In the genomic region with DNA sequence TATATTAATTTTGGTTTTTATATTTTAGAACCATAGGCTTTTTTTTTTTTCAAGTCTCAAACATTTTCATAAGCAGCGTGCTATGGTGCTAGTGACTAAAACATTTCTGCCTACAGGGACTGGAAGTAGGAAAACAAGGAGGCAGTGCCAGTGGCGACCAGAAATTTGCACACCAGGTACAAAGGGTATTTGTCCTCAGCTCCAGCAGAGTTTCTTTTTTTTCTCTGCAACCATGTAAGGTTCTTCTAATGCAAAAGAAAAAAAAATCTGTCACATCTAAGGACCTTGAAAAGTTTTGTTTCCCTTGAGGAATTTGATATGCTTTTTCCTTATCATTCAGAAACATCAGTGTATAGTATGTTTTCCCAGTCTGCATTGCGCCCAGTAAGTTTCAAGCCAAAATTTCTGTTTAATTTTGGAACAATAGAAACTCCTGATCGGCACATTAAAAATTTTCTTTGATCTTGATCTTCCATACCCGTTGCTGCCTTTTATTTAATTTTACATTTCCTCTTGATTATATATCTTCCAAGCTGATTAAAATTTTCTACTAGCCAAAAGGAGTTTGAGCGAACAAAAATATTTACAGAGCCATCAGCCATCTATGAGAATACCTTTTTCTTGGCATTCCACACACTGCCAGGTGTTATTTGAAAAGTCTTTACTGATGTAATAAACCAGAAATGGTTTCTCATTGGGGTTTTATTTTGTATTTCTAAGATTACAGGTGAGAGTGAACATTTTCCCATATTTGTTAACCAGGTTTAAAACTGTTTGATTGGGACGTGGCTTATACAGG, we compare ENCODE assay signal across 8 cellular contexts. TPM values are rescaled to one million over a fixed set of nuclear protein-coding genes. Genes with fewer than 3 reads are reported as not detected.
A peak's percentile ranks its signal among the peaks of the same experiment; 100 is the strongest.
DNase-seq lines count a peak whose midpoint lies in the region; ATAC-seq and TF ChIP-seq lines count a peak whose summit lies in the region.

No MANE protein-coding gene starts in this region.

- 64 to 69% methylated on average over 7 of the region's 7 CpGs for WGBS in thyroid gland, 2 donors

- peak overlapping the region; percentile 93 for H3K4me3 Mint-ChIP-seq in activated T-cell treated with anti-CD3 and anti-CD28 coated beads, Interleukin-2, amount 50 U/mL, for 4 hours

- intact Hi-C loops in left lung (cut with DNase I): no loop called here
- intact Hi-C loops in thyroid gland (cut with DNase I): loop anchor here (10.0 kb wide), 1 partner anchor 425 kb away; a partner anchor contains a TSS

- H3K4me3 ChIP-seq in left lung (peak overlapping the region; percentile 76 to 99), thyroid gland (replicated peaks in 1 of 3) (peak overlapping the region in 2 of 3 donors; percentile 38 to 98)

- H3K9me3 Mint-ChIP-seq in activated T-cell treated with anti-CD3 and anti-CD28 coated beads, Interleukin-2, amount 50 U/mL, for 4 hours: peaks cover 3% of the 10 kb centered on the region
- no peaks in the 10 kb centered on the region for H3K9me3 Mint-ChIP-seq in activated naive CD4-positive, alpha-beta T cell treated with anti-CD3 and anti-CD28 coated beads, Interleukin-2, amount 50 U/mL, for 72 hours

- TF ChIP-seq CTCF in left lung (IDR thresholded peaks at IDR 0.05) (no peak), thyroid gland (IDR thresholded peaks at IDR 0.05) (no peak)

- H3K9me3 ChIP-seq in left lung (no peaks in the 10 kb centered on the region), thyroid gland (no peaks in the 10 kb centered on the region)

- H3K4me1 ChIP-seq in left lung (peaks cover 9 to 37% of the 10 kb centered on the region in 2 donors), thyroid gland (peaks cover 16% of the 10 kb centered on the region in 2 donors)

- H3K27me3 ChIP-seq in left lung (no peaks in the 10 kb centered on the region), thyroid gland (no peaks in the 10 kb centered on the region)

- H3K4me1 Mint-ChIP-seq in activated T-cell treated with anti-CD3 and anti-CD28 coated beads, Interleukin-2, amount 50 U/mL, for 4 hours (ENCODE audit: low read depth): peaks cover 39% of the 10 kb centered on the region

- DNase-seq in activated T-cell treated with anti-CD3 and anti-CD28 coated beads, Interleukin-2, amount 50 U/mL, for 4 hours: no peak
- DNase-seq in activated T-cell treated with anti-CD3 and anti-CD28 coated beads for 4 hours (no peak), left lung (no peak), thyroid gland (no peak), amniotic stem cell (lab: John Stamatoyannopoulos, UW) (no peak), activated gamma-delta T cell treated with Interleukin-2 at 50 U/mL for 16 hours (no peak)
- no peak for DNase-seq in activated naive CD4-positive, alpha-beta T cell treated with anti-CD3 and anti-CD28 coated beads, Interleukin-2, amount 50 U/mL, for 72 hours (ENCODE audit: low spot score in 2 of 2)

- H3K36me3 Mint-ChIP-seq in activated T-cell treated with anti-CD3 and anti-CD28 coated beads, Interleukin-2, amount 50 U/mL, for 4 hours (ENCODE audit: insufficient read depth): peaks cover 5% of the 10 kb centered on the region
- no peaks in the 10 kb centered on the region for H3K36me3 Mint-ChIP-seq in activated naive CD4-positive, alpha-beta T cell treated with anti-CD3 and anti-CD28 coated beads, Interleukin-2, amount 50 U/mL, for 72 hours

- no peak for ATAC-seq in activated T-cell treated with anti-CD3 and anti-CD28 coated beads, Interleukin-2, amount 50 U/mL, for 4 hours
- no peak for ATAC-seq in activated naive CD4-positive, alpha-beta T cell treated with anti-CD3 and anti-CD28 coated beads, Interleukin-2, amount 50 U/mL, for 72 hours
- ATAC-seq in left lung (no peak), GM21576 (IDR thresholded peaks at IDR 0.05; ENCODE audit: unreplicated experiment) (no peak)

- H3K27ac Mint-ChIP-seq in activated naive CD4-positive, alpha-beta T cell treated with anti-CD3 and anti-CD28 coated beads, Interleukin-2, amount 50 U/mL, for 72 hours: peak overlapping the region; percentile 65 to 73

- H3K27ac ChIP-seq in left lung (peak overlapping the region; percentile 85 to 93), thyroid gland (peak overlapping the region; percentile 49 to 87 (median 72))

- TF ChIP-seq POLR2A in thyroid gland (IDR thresholded peaks at IDR 0.05): no peak

- H3K27me3 Mint-ChIP-seq in activated T-cell treated with anti-CD3 and anti-CD28 coated beads, Interleukin-2, amount 50 U/mL, for 4 hours (ENCODE audit: low read depth): peaks cover 2% of the 10 kb centered on the region

- no peaks in the 10 kb centered on the region for H3K36me3 ChIP-seq in left lung
- H3K36me3 ChIP-seq in thyroid gland: no peaks in the 10 kb centered on the region

RNA-seq across cellular contexts. Expression of a gene that starts 1.0 kb away (rescaled TPM):
- total RNA-seq in activated T-cell treated with anti-CD3 and anti-CD28 coated beads, Interleukin-2, amount 50 U/mL, for 4 hours: 10 to 100 TPM; 13.1 to 15.4 (median 14.9) TPM
- total RNA-seq in activated naive CD4-positive, alpha-beta T cell treated with anti-CD3 and anti-CD28 coated beads, Interleukin-2, amount 50 U/mL, for 72 hours: 10 to 100 TPM; 11.5 to 14.9 TPM
- total RNA-seq in left lung (10 to 100 TPM; 33.3 to 36.3 TPM), thyroid gland (10 to 100 TPM; 27.4 to 41.6 (median 30.8) TPM)

RNA-seq across cellular contexts. Expression of a gene that starts 18.2 kb away (rescaled TPM):
- 10 to 100 TPM; 24.4 to 27.1 (median 26.8) TPM for total RNA-seq in activated T-cell treated with anti-CD3 and anti-CD28 coated beads, Interleukin-2, amount 50 U/mL, for 4 hours
- total RNA-seq in activated naive CD4-positive, alpha-beta T cell treated with anti-CD3 and anti-CD28 coated beads, Interleukin-2, amount 50 U/mL, for 72 hours: 10 to 100 TPM; 29.3 to 33.2 TPM
- total RNA-seq in left lung: 10 to 100 TPM; 10.9 to 13.7 TPM
- total RNA-seq in thyroid gland: 10 to 100 TPM; 11.8 to 17.9 (median 16.7) TPM
